4 cellular contexts compared by ENCODE assay signal in the genomic region with DNA sequence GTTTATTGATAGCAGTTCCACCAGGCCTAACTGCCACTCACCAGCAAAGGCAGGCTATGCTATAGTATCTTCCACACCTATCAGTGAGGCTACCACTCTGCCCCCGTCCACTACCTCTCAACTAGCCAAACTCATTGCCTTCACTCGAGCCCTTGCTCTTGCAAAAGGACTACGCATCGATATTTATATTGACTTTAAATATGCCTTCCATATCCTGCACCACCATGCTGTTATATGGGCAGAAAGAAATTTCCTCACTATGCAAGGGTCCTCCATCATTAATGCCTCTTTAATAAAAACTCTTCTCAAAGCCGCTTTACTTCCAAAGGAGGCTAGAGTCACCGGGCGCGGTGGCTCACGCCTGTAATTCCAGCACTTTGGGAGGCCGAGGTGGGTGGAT. TPM values are rescaled to one million over a fixed set of nuclear protein-coding genes. Genes with fewer than 3 reads are reported as not detected.
"Had no signal": no experiment of that assay in that cellular context is flagged by ENCODE, and none has a peak within 500 bp of the region (broad histone marks: within the 10 kb centered on the region; RNA-seq: fewer than 3 reads in every experiment).

No MANE protein-coding gene starts in this region.

RNA-seq across cellular contexts. Expression of a gene that starts 18.4 kb away (rescaled TPM):
- total RNA-seq: H4, HFFc6 had no signal
- polyA plus RNA-seq: GM23248 had no signal

RNA-seq across cellular contexts. Expression of a gene that starts 58.4 kb away (rescaled TPM):
- total RNA-seq: GM23248, H7, HFFc6 had no signal
- polyA plus RNA-seq: GM23248 had no signal
